In the genomic region with DNA sequence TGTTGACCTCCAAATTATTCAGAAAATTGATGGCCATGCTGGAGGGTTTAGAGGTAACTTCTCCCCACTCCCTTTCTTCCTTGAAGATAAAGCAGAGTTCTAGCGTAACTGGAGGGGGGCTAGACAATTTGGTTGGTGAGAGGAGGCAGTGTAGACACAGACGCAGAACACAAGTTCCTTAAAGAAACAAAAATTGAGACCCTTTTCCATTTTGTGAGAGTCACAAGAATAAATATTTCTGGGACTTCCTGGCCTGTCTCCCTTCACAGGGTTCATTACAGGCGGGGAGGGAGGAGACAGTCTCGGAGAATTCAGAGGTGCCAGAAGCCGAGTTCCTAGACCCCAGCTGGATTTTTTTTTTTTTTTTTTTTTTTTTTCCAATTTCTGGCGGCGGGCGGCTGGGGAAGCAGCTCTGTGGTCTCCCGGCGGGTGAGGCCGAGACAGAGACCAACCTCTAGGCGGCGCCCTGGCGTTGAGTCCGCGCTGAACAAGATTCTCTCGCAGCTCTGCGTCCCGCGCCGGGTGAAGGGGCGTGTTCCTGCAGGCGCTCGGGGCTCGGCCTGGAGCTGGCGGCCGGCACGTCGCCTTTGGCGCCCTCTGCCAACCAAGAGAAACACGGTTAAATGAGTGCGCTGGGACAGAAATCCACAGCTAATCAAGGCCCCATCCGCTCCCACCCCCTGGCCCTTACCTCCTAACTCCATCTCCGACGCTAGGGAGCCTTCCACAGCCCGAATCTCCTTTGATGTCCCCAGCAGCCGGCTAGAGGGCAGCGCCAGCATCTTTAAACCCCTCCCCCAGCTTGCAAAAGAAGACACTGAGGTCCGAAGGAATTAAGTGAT, we compare ENCODE assay signal across 8 cellular contexts. TPM values are rescaled to one million over a fixed set of nuclear protein-coding genes. Genes with fewer than 3 reads are reported as not detected.
DNase-seq lines count a peak whose midpoint lies in the region; ATAC-seq and TF ChIP-seq lines count a peak whose summit lies in the region.

No MANE protein-coding gene starts in this region.

- H3K27me3 ChIP-seq in breast epithelium (peaks cover 3 to 99% of the 10 kb centered on the region in 2 donors), thyroid gland (peaks cover 73% of the 10 kb centered on the region)
- peaks cover 77% of the 10 kb centered on the region for H3K27me3 ChIP-seq in effector memory CD4-positive, alpha-beta T cell (replicated peaks; ENCODE audit: control insufficient read depth, insufficient read depth, low read length, poor library complexity, severe bottlenecking)

- no peak for TF ChIP-seq POLR2A in breast epithelium (IDR thresholded peaks at IDR 0.05)
- no peak for TF ChIP-seq POLR2A in thyroid gland (IDR thresholded peaks at IDR 0.05)

- H3K36me3 Mint-ChIP-seq in MCF 10A (ENCODE audit: insufficient read depth, unreplicated experiment), result no peaks in the 10 kb centered on the region
- H3K36me3 Mint-ChIP-seq in activated CD4-positive, alpha-beta T cell treated with anti-CD3 and anti-CD28 coated beads for 36 hours (ENCODE audit: low read depth), result no peaks in the 10 kb centered on the region

- ATAC-seq in activated CD4-positive, alpha-beta T cell treated with anti-CD3 and anti-CD28 coated beads for 36 hours, result peak; percentile 95
- ATAC-seq in HG02588 (IDR thresholded peaks at IDR 0.05; ENCODE audit: unreplicated experiment), result no peak

- peaks cover 8% of the 10 kb centered on the region for H3K4me1 Mint-ChIP-seq in MCF 10A (ENCODE audit: insufficient read depth, unreplicated experiment)
- no peaks in the 10 kb centered on the region for H3K4me1 Mint-ChIP-seq in activated CD4-positive, alpha-beta T cell treated with anti-CD3 and anti-CD28 coated beads for 36 hours

- peak; percentile 49 for DNase-seq in MCF 10A (ENCODE audit: unreplicated experiment)
- no peak for DNase-seq in breast epithelium (ENCODE audit: low spot score in 2 of 2)
- DNase-seq in NCI-H1930 (lab: John Stamatoyannopoulos, UW), result peak; percentile 75 to 87
- DNase-seq in activated CD4-positive, alpha-beta T cell treated with anti-CD3 and anti-CD28 coated beads for 36 hours, result peak; percentile 91
- DNase-seq in effector memory CD4-positive, alpha-beta T cell, result peak in 2 of 3 donors; percentile 33 to 50
- peak; percentile 80 for DNase-seq in myocyte (ENCODE audit: low read depth)
- peak; percentile 55 to 57 for DNase-seq in thyroid gland

- H3K9me3 Mint-ChIP-seq in MCF 10A (ENCODE audit: unreplicated experiment), result no peaks in the 10 kb centered on the region
- no peaks in the 10 kb centered on the region for H3K9me3 Mint-ChIP-seq in activated CD4-positive, alpha-beta T cell treated with anti-CD3 and anti-CD28 coated beads for 36 hours (ENCODE audit: low read depth)

- no peak overlapping the region for H3K27ac Mint-ChIP-seq in MCF 10A (ENCODE audit: low read depth, unreplicated experiment)
- no peak overlapping the region for H3K27ac Mint-ChIP-seq in activated CD4-positive, alpha-beta T cell treated with anti-CD3 and anti-CD28 coated beads for 36 hours

- H3K9me3 ChIP-seq in breast epithelium (no peaks in the 10 kb centered on the region), thyroid gland (no peaks in the 10 kb centered on the region)
- H3K9me3 ChIP-seq in effector memory CD4-positive, alpha-beta T cell (ENCODE audit: control insufficient read depth, low read length), result no peaks in the 10 kb centered on the region

- intact Hi-C loops in MCF 10A (cut with micrococcal nuclease) (no loop called here), breast epithelium (cut with DNase I; ENCODE audit: low total_unique reads) (no loop called here), thyroid gland (cut with DNase I) (no loop called here)
- intact Hi-C loops in activated CD4-positive, alpha-beta T cell treated with anti-CD3 and anti-CD28 coated beads for 36 hours (cut with DNase I, micrococcal nuclease), result no loop called here

- H3K27ac ChIP-seq in breast epithelium, result no peak overlapping the region
- no peak overlapping the region for H3K27ac ChIP-seq in effector memory CD4-positive, alpha-beta T cell (ENCODE audit: insufficient read depth, low read length, poor library complexity, severe bottlenecking)
- no peak overlapping the region for H3K27ac ChIP-seq in thyroid gland

- no peak overlapping the region for H3K4me3 Mint-ChIP-seq in MCF 10A (ENCODE audit: unreplicated experiment)
- no peak overlapping the region for H3K4me3 Mint-ChIP-seq in activated CD4-positive, alpha-beta T cell treated with anti-CD3 and anti-CD28 coated beads for 36 hours

- CTCF ChIA-PET in MCF 10A (lab: Yijun Ruan, JAX), result interaction anchor here (0.6 to 1.6 kb wide), 10 partner anchors 11 to 591 kb away, joined by 3 to 6 read pairs (median 3); a partner anchor contains a TSS
- CTCF ChIA-PET in activated CD4-positive, alpha-beta T cell treated with anti-CD3 and anti-CD28 coated beads for 36 hours (lab: Charles Lee), result interaction anchor here (0.5 to 3.5 kb wide), 34 partner anchors 11 to 554 kb away, joined by 3 to 32 read pairs (median 4); a partner anchor contains a TSS

- peaks cover 90% of the 10 kb centered on the region for H3K27me3 Mint-ChIP-seq in MCF 10A (ENCODE audit: insufficient read depth, unreplicated experiment)
- peaks cover 74% of the 10 kb centered on the region for H3K27me3 Mint-ChIP-seq in activated CD4-positive, alpha-beta T cell treated with anti-CD3 and anti-CD28 coated beads for 36 hours

- TF ChIP-seq CTCF in MCF 10A (IDR thresholded peaks at IDR 0.05; ENCODE audit: unreplicated experiment), result peak; percentile 47
- TF ChIP-seq CTCF in breast epithelium (IDR thresholded peaks at IDR 0.05), result peak in 1 of 3 donors; percentile 33
- TF ChIP-seq CTCF in thyroid gland (IDR thresholded peaks at IDR 0.05), result peak in 2 of 6 experiments; percentile 23 to 40

- H3K4me1 ChIP-seq in breast epithelium (no peaks in the 10 kb centered on the region), thyroid gland (peaks cover 4% of the 10 kb centered on the region in 2 donors)
- H3K4me1 ChIP-seq in effector memory CD4-positive, alpha-beta T cell (ENCODE audit: control insufficient read depth, insufficient read depth, low read length, poor library complexity, severe bottlenecking), result peaks cover 8% of the 10 kb centered on the region

- POLR2A ChIA-PET in MCF 10A (lab: Yijun Ruan, JAX), result interaction anchor here (0.7 to 1.5 kb wide), 2 partner anchors 9 to 10 kb away, joined by 3 to 5 read pairs; a partner anchor contains a TSS
- POLR2A ChIA-PET in activated CD4-positive, alpha-beta T cell treated with anti-CD3 and anti-CD28 coated beads for 36 hours (lab: Charles Lee), result interaction anchor here (0.5 to 1.1 kb wide), 4 partner anchors 11 to 955 kb away, joined by 3 to 6 read pairs (median 4); no protein-coding TSS in a partner anchor

- no peak overlapping the region for H3K4me3 ChIP-seq in breast epithelium
- H3K4me3 ChIP-seq in effector memory CD4-positive, alpha-beta T cell (ENCODE audit: insufficient read depth, low read depth, low read length, poor library complexity, severe bottlenecking), result no peak overlapping the region
- no peak overlapping the region for H3K4me3 ChIP-seq in thyroid gland (replicated peaks in 1 of 3)

- WGBS in thyroid gland, 2 donors, result 2 to 3% methylated on average over 31 to 38 of the region's 39 CpGs

- no TSS peak for BruUV-seq in MCF 10A (replicated peaks; lab: Mats Ljungman, UMichigan)

- H3K36me3 ChIP-seq in breast epithelium (no peaks in the 10 kb centered on the region), thyroid gland (no peaks in the 10 kb centered on the region)
- H3K36me3 ChIP-seq in effector memory CD4-positive, alpha-beta T cell (ENCODE audit: control insufficient read depth, insufficient read depth, low read length), result no peaks in the 10 kb centered on the region

RNA-seq across cellular contexts. Expression of a gene that starts 10.2 kb away (rescaled TPM):
- total RNA-seq in MCF 10A (2022) (1.4 and 2.5 TPM in 2 replicates), breast epithelium (under 1 TPM; 0.32 to 0.44 (median 0.33) TPM), myocyte (4.9 and 6.6 TPM in 2 replicates), thyroid gland (not detected)
- total RNA-seq in activated CD4-positive, alpha-beta T cell treated with anti-CD3 and anti-CD28 coated beads for 36 hours, result 1 to 10 TPM; 1.9 to 2.5 TPM
- 13.0 TPM for polyA plus RNA-seq in myocyte (2012)

RNA-seq across cellular contexts. Expression of a gene that starts 21.3 kb away (rescaled TPM):
- total RNA-seq in MCF 10A (2022), result not detected in 2 replicates
- 1 to 10 TPM in 2 of 3 donors, under 1 TPM in 1; 0.59 to 4.6 (median 4.6) TPM for total RNA-seq in breast epithelium
- not detected for total RNA-seq in activated CD4-positive, alpha-beta T cell treated with anti-CD3 and anti-CD28 coated beads for 36 hours
- total RNA-seq in myocyte, result 11.8 and 13.8 TPM in 2 replicates
- polyA plus RNA-seq in myocyte (2012), result 8.9 TPM
- total RNA-seq in thyroid gland, result 1 to 10 TPM in 1 of 4 donors, not detected in 3; 1.4 TPM

RNA-seq across cellular contexts. Expression of a gene that starts 25.6 kb away (rescaled TPM):
- total RNA-seq in MCF 10A (2022) (not detected in 2 replicates), breast epithelium (10 to 100 TPM in 1 of 3 donors, 1 to 10 TPM in 2; 1.5 to 16.8 (median 4.3) TPM), myocyte (27.8 and 30.4 TPM in 2 replicates), thyroid gland (1 to 10 TPM in 3 of 4 donors, not detected in 1; 1.0 to 2.8 (median 1.3) TPM)
- under 1 TPM; 0.25 to 0.30 TPM for total RNA-seq in activated CD4-positive, alpha-beta T cell treated with anti-CD3 and anti-CD28 coated beads for 36 hours
- 26.7 TPM for polyA plus RNA-seq in myocyte (2012)

RNA-seq across cellular contexts. Expression of a gene that starts 31.6 kb away (rescaled TPM):
- 0.37 TPM in 1 of 2 replicates, not detected in the other for total RNA-seq in MCF 10A (2022)
- 10 to 100 TPM in 2 of 3 donors, 1 to 10 TPM in 1; 1.0 to 24.9 (median 18.2) TPM for total RNA-seq in breast epithelium
- total RNA-seq in activated CD4-positive, alpha-beta T cell treated with anti-CD3 and anti-CD28 coated beads for 36 hours, result not detected
- 13.5 and 22.9 TPM in 2 replicates for total RNA-seq in myocyte
- 16.0 TPM for polyA plus RNA-seq in myocyte (2012)
- total RNA-seq in thyroid gland, result 1 to 10 TPM in 2 of 4 donors, under 1 TPM in 2; 0.54 to 4.2 (median 1.3) TPM

RNA-seq across cellular contexts. Expression of a gene that starts 42.8 kb away (rescaled TPM):
- total RNA-seq in MCF 10A (2022) (not detected in 2 replicates), breast epithelium (1 to 10 TPM in 2 of 3 donors, under 1 TPM in 1; 0.44 to 2.0 (median 1.4) TPM), myocyte (0.42 and 0.80 TPM in 2 replicates), thyroid gland (1 to 10 TPM in 1 of 4 donors, under 1 TPM in 2, not detected in 1; 0.11 to 1.6 (median 0.49) TPM)
- not detected for total RNA-seq in activated CD4-positive, alpha-beta T cell treated with anti-CD3 and anti-CD28 coated beads for 36 hours
- polyA plus RNA-seq in myocyte (2012), result 3.4 TPM

Comparison
In these comparisons a context has a peak if more than half of its experiments do, and no peak if none do; other contexts are left out.
1. DNase-seq: peak in MCF 10A (single experiment), NCI-H1930 (2 of 2), activated CD4-positive, alpha-beta T cell treated with anti-CD3 and anti-CD28 coated beads for 36 hours (single experiment), effector memory CD4-positive, alpha-beta T cell (2 of 3), myocyte (single experiment) and thyroid gland (2 of 2); none in breast epithelium (0 of 2).